9 cellular contexts compared by ENCODE assay signal in genomic region chr2:102803041-102803896, GRCh38. TPM values are rescaled to one million over a fixed set of nuclear protein-coding genes. Genes with fewer than 3 reads are reported as not detected.
A peak's percentile ranks its signal among the peaks of the same experiment; 100 is the strongest.
DNase-seq lines count a peak whose midpoint lies in the region; ATAC-seq and TF ChIP-seq lines count a peak whose summit lies in the region.
"Had no signal": no experiment of that assay in that cellular context is flagged by ENCODE, and none has a peak within 500 bp of the region (broad histone marks: within the 10 kb centered on the region; RNA-seq: fewer than 3 reads in every experiment).

No MANE protein-coding gene starts in this region.

- H3K27ac Mint-ChIP-seq in activated naive CD4-positive, alpha-beta T cell treated with anti-CD3 and anti-CD28 coated beads, Interleukin-2, amount 50 U/mL, for 24 hours: no peak overlapping the region
- H3K27ac Mint-ChIP-seq in activated naive CD4-positive, alpha-beta T cell treated with anti-CD3 and anti-CD28 coated beads for 36 hours: no peak overlapping the region
- peak overlapping the region in 1 of 2 donors; percentile 29 for H3K27ac Mint-ChIP-seq in T-cell
- H3K27ac Mint-ChIP-seq in stimulated activated naive CD8-positive, alpha-beta T cell treated with anti-CD3 and anti-CD28 coated beads, Interleukin-15, Interleukin-2, amounts not matched to agents 100 ng/mL and 50 ng/mL, for 24 hours: peak overlapping the region; percentile 45
- H3K27ac Mint-ChIP-seq in HFFc6: no peak overlapping the region

- no peaks in the 10 kb centered on the region for H3K27me3 ChIP-seq in heart right ventricle

- peaks cover 0 to 21% (median 8%) of the 10 kb centered on the region in 9 donors for H3K36me3 ChIP-seq in heart right ventricle

- peak overlapping the region in 9 of 10 donors; percentile 55 to 88 (median 78) for H3K27ac ChIP-seq in heart right ventricle

- peaks cover 36% of the 10 kb centered on the region for H3K36me3 Mint-ChIP-seq in activated naive CD4-positive, alpha-beta T cell treated with anti-CD3 and anti-CD28 coated beads, Interleukin-2, amount 50 U/mL, for 24 hours
- peaks cover 47% of the 10 kb centered on the region for H3K36me3 Mint-ChIP-seq in activated naive CD4-positive, alpha-beta T cell treated with anti-CD3 and anti-CD28 coated beads for 36 hours (ENCODE audit: low read depth)
- H3K36me3 Mint-ChIP-seq in T-cell (peaks cover 52% of the 10 kb centered on the region), HFFc6 (ENCODE audit: low read depth) (peaks cover 23% of the 10 kb centered on the region)
- peaks cover 58% of the 10 kb centered on the region for H3K36me3 Mint-ChIP-seq in stimulated activated naive CD8-positive, alpha-beta T cell treated with anti-CD3 and anti-CD28 coated beads, Interleukin-15, Interleukin-2, amounts not matched to agents 100 ng/mL and 50 ng/mL, for 24 hours (ENCODE audit: low read depth)

- WGBS in heart right ventricle, 2 donors: 59 to 67% methylated on average over 13 of the region's 13 CpGs

- no peak for DNase-seq in activated naive CD4-positive, alpha-beta T cell treated with anti-CD3 and anti-CD28 coated beads for 36 hours
- DNase-seq in T-cell: no peak
- DNase-seq in heart right ventricle: no peak
- DNase-seq in NCI-H1417 (lab: John Stamatoyannopoulos, UW): no peak
- no peak for DNase-seq in HFFc6
- DNase-seq: stimulated activated CD4-positive, alpha-beta T cell treated with anti-CD3 and anti-CD28 coated beads, Interleukin-1b, Interleukin-23, amount 100 ng/mL, for 48 hours had no signal

- peak overlapping the region; percentile 42 for H3K4me3 Mint-ChIP-seq in activated naive CD4-positive, alpha-beta T cell treated with anti-CD3 and anti-CD28 coated beads, Interleukin-2, amount 50 U/mL, for 24 hours
- H3K4me3 Mint-ChIP-seq in activated naive CD4-positive, alpha-beta T cell treated with anti-CD3 and anti-CD28 coated beads for 36 hours: no peak overlapping the region
- peak overlapping the region in 1 of 3 donors; percentile 57 for H3K4me3 Mint-ChIP-seq in T-cell
- H3K4me3 Mint-ChIP-seq in stimulated activated naive CD8-positive, alpha-beta T cell treated with anti-CD3 and anti-CD28 coated beads, Interleukin-15, Interleukin-2, amounts not matched to agents 100 ng/mL and 50 ng/mL, for 24 hours: no peak overlapping the region
- H3K4me3 Mint-ChIP-seq in HFFc6: no peak overlapping the region

- H3K9me3 ChIP-seq in heart right ventricle: peaks cover 0 to 38% (median 6%) of the 10 kb centered on the region in 11 donors

- peaks cover 0 to 51% (median 18%) of the 10 kb centered on the region in 9 donors for H3K4me1 ChIP-seq in heart right ventricle

- peak in 3 of 4 experiments; percentile 26 to 56 (median 38) for ATAC-seq in T-cell (replicated peaks in 1 of 4)
- ATAC-seq in heart right ventricle: peak in 5 of 8 donors; percentile 7 to 43 (median 9)
- ATAC-seq in GM21717 (IDR thresholded peaks at IDR 0.05; ENCODE audit: unreplicated experiment): no peak

- no peaks in the 10 kb centered on the region for H3K27me3 Mint-ChIP-seq in activated naive CD4-positive, alpha-beta T cell treated with anti-CD3 and anti-CD28 coated beads, Interleukin-2, amount 50 U/mL, for 24 hours
- H3K27me3 Mint-ChIP-seq in activated naive CD4-positive, alpha-beta T cell treated with anti-CD3 and anti-CD28 coated beads for 36 hours (ENCODE audit: low read depth): no peaks in the 10 kb centered on the region
- H3K27me3 Mint-ChIP-seq in T-cell (no peaks in the 10 kb centered on the region), HFFc6 (ENCODE audit: insufficient read depth) (peaks cover 2% of the 10 kb centered on the region; the same call in 1 of the 2 replicates)
- no peaks in the 10 kb centered on the region for H3K27me3 Mint-ChIP-seq in stimulated activated naive CD8-positive, alpha-beta T cell treated with anti-CD3 and anti-CD28 coated beads, Interleukin-15, Interleukin-2, amounts not matched to agents 100 ng/mL and 50 ng/mL, for 24 hours

- peaks cover 16% of the 10 kb centered on the region for H3K4me1 Mint-ChIP-seq in activated naive CD4-positive, alpha-beta T cell treated with anti-CD3 and anti-CD28 coated beads, Interleukin-2, amount 50 U/mL, for 24 hours
- H3K4me1 Mint-ChIP-seq in activated naive CD4-positive, alpha-beta T cell treated with anti-CD3 and anti-CD28 coated beads for 36 hours (ENCODE audit: low read depth): peaks cover 9% of the 10 kb centered on the region
- H3K4me1 Mint-ChIP-seq in T-cell: peaks cover 10 to 23% (median 15%) of the 10 kb centered on the region in 3 donors
- H3K4me1 Mint-ChIP-seq in stimulated activated naive CD8-positive, alpha-beta T cell treated with anti-CD3 and anti-CD28 coated beads, Interleukin-15, Interleukin-2, amounts not matched to agents 100 ng/mL and 50 ng/mL, for 24 hours (ENCODE audit: low read depth): peaks cover 21% of the 10 kb centered on the region
- H3K4me1 Mint-ChIP-seq in HFFc6 (ENCODE audit: low read depth): no peaks in the 10 kb centered on the region

- H3K9me3 Mint-ChIP-seq in activated naive CD4-positive, alpha-beta T cell treated with anti-CD3 and anti-CD28 coated beads, Interleukin-2, amount 50 U/mL, for 24 hours: peaks cover 24% of the 10 kb centered on the region
- H3K9me3 Mint-ChIP-seq in activated naive CD4-positive, alpha-beta T cell treated with anti-CD3 and anti-CD28 coated beads for 36 hours: peaks cover 39% of the 10 kb centered on the region
- H3K9me3 Mint-ChIP-seq in T-cell (peaks cover 5 to 45% (median 35%) of the 10 kb centered on the region in 3 donors), HFFc6 (peaks cover 33% of the 10 kb centered on the region)
- H3K9me3 Mint-ChIP-seq in stimulated activated naive CD8-positive, alpha-beta T cell treated with anti-CD3 and anti-CD28 coated beads, Interleukin-15, Interleukin-2, amounts not matched to agents 100 ng/mL and 50 ng/mL, for 24 hours: peaks cover 38% of the 10 kb centered on the region

- CTCF ChIA-PET in activated naive CD4-positive, alpha-beta T cell treated with anti-CD3 and anti-CD28 coated beads for 36 hours (lab: Charles Lee): interaction anchor here (0.5 to 3.0 kb wide), 4 partner anchors 36 to 330 kb away, joined by 3 to 11 read pairs (median 4); partner anchors contain the start of gene SLC9A4
- CTCF ChIA-PET in T-cell (lab: Charles Lee): no interaction called here

- intact Hi-C loops in activated naive CD4-positive, alpha-beta T cell treated with anti-CD3 and anti-CD28 coated beads for 36 hours (cut with micrococcal nuclease): no loop called here
- intact Hi-C loops in heart right ventricle (cut with DNase I): loop anchor here in 1 of 10 donors (2.0 kb wide), 1 partner anchor 40 kb away; the partner anchor contains the start of gene TMEM182

- POLR2A ChIA-PET in T-cell (lab: Charles Lee): no interaction called here

- no peak overlapping the region for H3K4me3 ChIP-seq in heart right ventricle

- no peak for TF ChIP-seq CTCF in heart right ventricle (IDR thresholded peaks at IDR 0.05)
- no peak for TF ChIP-seq CTCF in HFFc6 (IDR thresholded peaks at IDR 0.05)

RNA-seq across cellular contexts. Expression of gene TMEM182, which starts 41.4 kb away (rescaled TPM):
- total RNA-seq in activated naive CD4-positive, alpha-beta T cell treated with anti-CD3 and anti-CD28 coated beads for 36 hours: 1 to 10 TPM; 4.9 to 6.3 TPM
- total RNA-seq in T-cell (1 to 10 TPM; 3.3 to 6.9 (median 5.7) TPM), heart right ventricle (100 to 1,000 TPM; 142 to 225 (median 191) TPM)
- polyA plus RNA-seq in heart right ventricle: 10 to 100 TPM; 10.1 to 39.4 TPM
- total RNA-seq in HFFc6 (2021; fragmentation: NEBNext Ultra II Directional; extraction: Animal tissue kit (Norgen Biotek cat#: 25700)): 1 to 10 TPM; 2.0 to 4.2 (median 2.5) TPM

Comparison
In these comparisons a context has a peak if more than half of its experiments do, and no peak if none do; other contexts are left out.
1. RNA of gene TMEM182, which starts 41.4 kb away (total RNA-seq): 142 to 225 TPM in heart right ventricle; 4.9 to 6.3 TPM in activated naive CD4-positive, alpha-beta T cell treated with anti-CD3 and anti-CD28 coated beads for 36 hours, 3.3 to 6.9 TPM in T-cell and 2.0 to 4.2 TPM in HFFc6; every median in the first group is over 10 times any median in the second.